In genomic region chr19:15251010-15251748, GRCh38 we compare ENCODE assay signal across 12 cellular contexts. TPM values are rescaled to one million over a fixed set of nuclear protein-coding genes. Genes with fewer than 3 reads are reported as not detected.
A peak's percentile ranks its signal among the peaks of the same experiment; 100 is the strongest.
DNase-seq lines count a peak whose midpoint lies in the region; ATAC-seq, FAIRE-seq and TF ChIP-seq lines count a peak whose summit lies in the region.
"Had no signal": no experiment of that assay in that cellular context is flagged by ENCODE, and none has a peak within 500 bp of the region (broad histone marks: within the 10 kb centered on the region; RNA-seq: fewer than 3 reads in every experiment).

No MANE protein-coding gene starts in this region.

- no peak for TF ChIP-seq RAD21 in A549 (conservative IDR thresholded peaks at IDR 0.05 in 1 of 2, IDR thresholded peaks at IDR 0.05 in 1 of 2)

- no peak; a peak in 2 of 6 replicates for ATAC-seq in A549

- H3K4me1 ChIP-seq in A549 (peaks cover 55% of the 10 kb centered on the region), fibroblast of lung (ENCODE audit: control insufficient read depth, extremely low read depth, insufficient read depth, low read length) (peaks cover 63% of the 10 kb centered on the region), osteoblast (ENCODE audit: insufficient read depth, low read length) (peaks cover 69% of the 10 kb centered on the region)

- FAIRE-seq in A549 (lab: Jason Lieb, UNC): no peak

- TF ChIP-seq POLR2A in A549 (IDR thresholded peaks at IDR 0.05; ENCODE audit: low read length): no peak

- TF ChIP-seq CTCF in A549 (IDR thresholded peaks at IDR 0.05): no peak
- no peak for TF ChIP-seq CTCF in RWPE1 (conservative IDR thresholded peaks at IDR 0.05; ENCODE audit: low read depth)
- TF ChIP-seq CTCF in fibroblast of lung (conservative IDR thresholded peaks at IDR 0.05 in 1 of 2, IDR thresholded peaks at IDR 0.05 in 1 of 2; ENCODE audit: low read depth in 1 of 2, low read length in 2 of 2): no peak
- TF ChIP-seq CTCF in osteoblast (IDR thresholded peaks at IDR 0.05; ENCODE audit: extremely low read depth, low read depth, low read length): no peak
- no peak for TF ChIP-seq CTCF in GM13976 (IDR thresholded peaks at IDR 0.05; ENCODE audit: borderline replicate concordance, control extremely low read depth, extremely low read depth, insufficient read depth, missing control alignments)

- peaks cover 33% of the 10 kb centered on the region for H3K36me3 ChIP-seq in fibroblast of lung (ENCODE audit: control insufficient read depth, insufficient read depth, low read length)
- H3K36me3 ChIP-seq in osteoblast (ENCODE audit: insufficient read depth, low read length): peaks cover 54% of the 10 kb centered on the region

- DNase-seq in A549 (ENCODE audit: low read depth in 1 of 2, low spot score in 1 of 2) (no peak), RWPE1 (ENCODE audit: low spot score) (peak; percentile 43), fibroblast of lung (ENCODE audit: low read depth in 2 of 2) (peak; percentile 63 to 89), osteoblast (ENCODE audit: insufficient read length, low spot score, missing footprints) (peak; percentile 89), NCI-H1930 (lab: John Stamatoyannopoulos, UW) (no peak), GM13976 (ENCODE audit: low spot score) (no peak), NCI-H2171 treated with DMSO at 0.1 percent for 48 hours (lab: John Stamatoyannopoulos, UW) (no peak)
- DNase-seq in stimulated activated CD8-positive, alpha-beta memory T cell treated with anti-CD3 and anti-CD28 coated beads, Interleukin-4, amount 100 ng/mL, for 48 hours: no peak
- DNase-seq: activated B cell treated with CpG ODN at 0.5 μM for 24 hours, NCI-H510A treated with DMSO at 0.1 percent for 48 hours had no signal

- H4K20me1 ChIP-seq in fibroblast of lung (ENCODE audit: control insufficient read depth, extremely low read depth, insufficient read depth, low read length) (no peaks in the 10 kb centered on the region), osteoblast (ENCODE audit: insufficient read depth, low read length) (peaks cover 44% of the 10 kb centered on the region)

- H2AFZ ChIP-seq in fibroblast of lung (ENCODE audit: low read length): no peak overlapping the region
- no peak overlapping the region for H2AFZ ChIP-seq in osteoblast (ENCODE audit: low read length)

- H3K4me2 ChIP-seq in A549 (peak overlapping the region; percentile 57), fibroblast of lung (ENCODE audit: extremely low read depth, insufficient read depth, low read length) (peak overlapping the region; percentile 60), osteoblast (ENCODE audit: insufficient read depth, low read length) (peak overlapping the region; percentile 76)

- POLR2A ChIA-PET in A549 (lab: Yijun Ruan, JAX): interaction anchor here (0.5 kb wide), 1 partner anchor 59 kb away, joined by 3 read pairs; no protein-coding TSS in a partner anchor
- POLR2A ChIA-PET in RWPE1 (lab: Yijun Ruan, JAX; ENCODE audit: low non-redundant PET): no interaction called here

- in situ Hi-C loops in GM13976 (cut with MboI; ENCODE audit: low sequenced_read_pairs, unreplicated experiment): no loop called here

- peak overlapping the region; percentile 81 for H3K9ac ChIP-seq in fibroblast of lung (ENCODE audit: insufficient read depth, low read length)

- H3K27me3 ChIP-seq in fibroblast of lung (ENCODE audit: control insufficient read depth, insufficient read depth, low read length) (no peaks in the 10 kb centered on the region), osteoblast (ENCODE audit: insufficient read depth, low read length) (no peaks in the 10 kb centered on the region)

- H3K27ac ChIP-seq in A549 (peak overlapping the region; percentile 64 to 84; a peak in 4 of 6 replicates), RWPE1 (peak overlapping the region; percentile 97), fibroblast of lung (ENCODE audit: insufficient read depth, low read length) (peak overlapping the region; percentile 99), osteoblast (ENCODE audit: low read depth, low read length) (peak overlapping the region; percentile 100)
- H3K27ac ChIP-seq: C4-2B, HL-60 had no signal

- CTCF ChIA-PET in A549 (lab: Yijun Ruan, JAX) (interaction anchor here (0.6 to 3.7 kb wide), 11 partner anchors 8 to 168 kb away, joined by 3 to 13 read pairs (median 5); partner anchors contain the start of gene AKAP8L), RWPE1 (lab: Yijun Ruan, JAX) (interaction anchor here (0.6 to 4.5 kb wide), 7 partner anchors 17 to 473 kb away, joined by 3 to 19 read pairs (median 3); no protein-coding TSS in a partner anchor)

- H3K4me3 ChIP-seq in A549 (no peak overlapping the region), fibroblast of lung (replicated peaks in 1 of 4; ENCODE audit: control extremely low read depth in 1 of 4, insufficient read depth in 1 of 4, low read depth in 3 of 4, low read length in 4 of 4) (peak overlapping the region in 2 of 4 experiments; percentile 13 to 28), osteoblast (ENCODE audit: insufficient read depth, low read length) (peak overlapping the region; percentile 56)

- TF ChIP-seq EP300 in A549 (IDR thresholded peaks at IDR 0.05): no peak

- H3K79me2 ChIP-seq in fibroblast of lung (ENCODE audit: control insufficient read depth, insufficient read depth, low read length) (peaks cover 22% of the 10 kb centered on the region), osteoblast (ENCODE audit: insufficient read depth, low read length) (peaks cover 62% of the 10 kb centered on the region)

- 58% methylated on average over 10 of the region's 24 CpGs for WGBS in A549 (ENCODE audit: missing lambda C conversion rate)

- H3K9me3 ChIP-seq in A549 (no peaks in the 10 kb centered on the region), fibroblast of lung (ENCODE audit: control insufficient read depth, insufficient read depth, low read depth, low read length) (no peaks in the 10 kb centered on the region), osteoblast (ENCODE audit: low read depth, low read length) (no peaks in the 10 kb centered on the region)

TF ChIP-seq in A549, 52 proteins besides CTCF, POLR2A, EP300 and RAD21 (continues in another document):
- TF ChIP-seq JUNB (IDR thresholded peaks at IDR 0.05) (no peak), ZNF302 (CRISPR knock-in tag; IDR thresholded peaks at IDR 0.05) (no peak), NFE2L2 (conservative IDR thresholded peaks at IDR 0.05; ENCODE audit: low read length) (no peak), RCOR1 (IDR thresholded peaks at IDR 0.05; ENCODE audit: low read depth, low read length) (no peak), CBX8 (IDR thresholded peaks at IDR 0.05) (no peak), KDM1A (IDR thresholded peaks at IDR 0.05; ENCODE audit: low read depth) (no peak), SMC3 (IDR thresholded peaks at IDR 0.05) (no peak), NR3C1 (IDR thresholded peaks at IDR 0.05) (no peak), MAFK (IDR thresholded peaks at IDR 0.05; ENCODE audit: partially characterized antibody) (no peak), HDAC2 (IDR thresholded peaks at IDR 0.05) (no peak)
- TF ChIP-seq, protein P1, sequence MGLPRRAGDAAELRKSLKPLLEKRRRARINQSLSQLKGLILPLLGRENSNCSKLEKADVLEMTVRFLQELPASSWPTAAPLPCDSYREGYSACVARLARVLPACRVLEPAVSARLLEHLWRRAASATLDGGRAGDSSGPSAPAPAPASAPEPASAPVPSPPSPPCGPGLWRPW (IDR thresholded peaks at IDR 0.05): no peak
- TF ChIP-seq, protein P2, sequence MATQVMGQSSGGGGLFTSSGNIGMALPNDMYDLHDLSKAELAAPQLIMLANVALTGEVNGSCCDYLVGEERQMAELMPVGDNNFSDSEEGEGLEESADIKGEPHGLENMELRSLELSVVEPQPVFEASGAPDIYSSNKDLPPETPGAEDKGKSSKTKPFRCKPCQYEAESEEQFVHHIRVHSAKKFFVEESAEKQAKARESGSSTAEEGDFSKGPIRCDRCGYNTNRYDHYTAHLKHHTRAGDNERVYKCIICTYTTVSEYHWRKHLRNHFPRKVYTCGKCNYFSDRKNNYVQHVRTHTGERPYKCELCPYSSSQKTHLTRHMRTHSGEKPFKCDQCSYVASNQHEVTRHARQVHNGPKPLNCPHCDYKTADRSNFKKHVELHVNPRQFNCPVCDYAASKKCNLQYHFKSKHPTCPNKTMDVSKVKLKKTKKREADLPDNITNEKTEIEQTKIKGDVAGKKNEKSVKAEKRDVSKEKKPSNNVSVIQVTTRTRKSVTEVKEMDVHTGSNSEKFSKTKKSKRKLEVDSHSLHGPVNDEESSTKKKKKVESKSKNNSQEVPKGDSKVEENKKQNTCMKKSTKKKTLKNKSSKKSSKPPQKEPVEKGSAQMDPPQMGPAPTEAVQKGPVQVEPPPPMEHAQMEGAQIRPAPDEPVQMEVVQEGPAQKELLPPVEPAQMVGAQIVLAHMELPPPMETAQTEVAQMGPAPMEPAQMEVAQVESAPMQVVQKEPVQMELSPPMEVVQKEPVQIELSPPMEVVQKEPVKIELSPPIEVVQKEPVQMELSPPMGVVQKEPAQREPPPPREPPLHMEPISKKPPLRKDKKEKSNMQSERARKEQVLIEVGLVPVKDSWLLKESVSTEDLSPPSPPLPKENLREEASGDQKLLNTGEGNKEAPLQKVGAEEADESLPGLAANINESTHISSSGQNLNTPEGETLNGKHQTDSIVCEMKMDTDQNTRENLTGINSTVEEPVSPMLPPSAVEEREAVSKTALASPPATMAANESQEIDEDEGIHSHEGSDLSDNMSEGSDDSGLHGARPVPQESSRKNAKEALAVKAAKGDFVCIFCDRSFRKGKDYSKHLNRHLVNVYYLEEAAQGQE (IDR thresholded peaks at IDR 0.05): no peak

RNA-seq across cellular contexts. Expression of gene EPHX3, which starts 18.9 kb away (rescaled TPM):
- polyA plus RNA-seq in A549 (2011; rRNA removed) (0.12 and 0.29 TPM in 2 replicates), A549 (2017; fragmentation: RNase III; extraction: RNeasy Plus Mini Kit Qiagen cat#74134 plus additional on column Dnase treatment) (0.05 to 0.08 TPM (median 0.08 TPM) in 3 replicates), fibroblast of lung (0.05 and 0.07 TPM in 2 replicates)
- polyA plus RNA-seq in A549 (2012; cell fraction: cytosol; rRNA removed): 0.21 and 0.22 TPM in 2 replicates
- polyA plus RNA-seq in A549 (2012; cell fraction: nucleus; rRNA removed): 1.5 and 1.7 TPM in 2 replicates
- polyA minus RNA-seq in A549 (2011; rRNA and poly(A)+ RNA removed): 0.29 and 0.91 TPM in 2 replicates
- total RNA-seq in fibroblast of lung (under 0.01 TPM in 2 replicates), osteoblast (0.29 TPM in 1 of 2 replicates, not detected in the other)
- polyA plus RNA-seq in fibroblast of lung (2012): not detected in 2 replicates
- polyA minus RNA-seq in fibroblast of lung (ENCODE audit: low replicate concordance): not detected in 2 replicates
- total RNA-seq: activated B cell treated with CpG ODN at 0.5 μM for 24 hours had no signal

RNA-seq across cellular contexts. Expression of gene NOTCH3, which starts 50.4 kb away (rescaled TPM):
- polyA plus RNA-seq in A549 (2011; rRNA removed): 14.7 and 21.3 TPM in 2 replicates
- 10.3 and 14.2 TPM in 2 replicates for polyA plus RNA-seq in A549 (2012; cell fraction: cytosol; rRNA removed)
- 21.9 and 40.9 TPM in 2 replicates for polyA plus RNA-seq in A549 (2012; cell fraction: nucleus; rRNA removed)
- 6.4 to 9.5 TPM (median 6.9 TPM) in 3 replicates for polyA plus RNA-seq in A549 (2017; fragmentation: RNase III; extraction: RNeasy Plus Mini Kit Qiagen cat#74134 plus additional on column Dnase treatment)
- polyA minus RNA-seq in A549 (2011; rRNA and poly(A)+ RNA removed): 46.6 and 49.9 TPM in 2 replicates
- total RNA-seq in fibroblast of lung: 18.2 and 26.4 TPM in 2 replicates
- polyA plus RNA-seq in fibroblast of lung: 3.9 and 42.6 TPM in 2 replicates
- polyA plus RNA-seq in fibroblast of lung (2012): 7.1 and 75.2 TPM in 2 replicates
- polyA minus RNA-seq in fibroblast of lung (ENCODE audit: low replicate concordance): 20.5 and 355 TPM in 2 replicates
- total RNA-seq in osteoblast: 49.8 and 51.8 TPM in 2 replicates
- total RNA-seq: activated B cell treated with CpG ODN at 0.5 μM for 24 hours had no signal

Comparison
In these comparisons a context has a peak if more than half of its experiments do, and no peak if none do; other contexts are left out.
1. DNase-seq: peak in RWPE1 (single experiment), fibroblast of lung (2 of 2) and osteoblast (single experiment); none in A549 (0 of 2), NCI-H1930 (0 of 2), stimulated activated CD8-positive, alpha-beta memory T cell treated with anti-CD3 and anti-CD28 coated beads, Interleukin-4, amount 100 ng/mL, for 48 hours (single experiment), GM13976 (single experiment) and NCI-H2171 treated with DMSO at 0.1 percent for 48 hours (single experiment).
2. Peak in every context shown above with its lines, with median percentiles within 50 percentile points of each other: H3K27ac ChIP-seq and H3K4me2 ChIP-seq.